In the genomic region with DNA sequence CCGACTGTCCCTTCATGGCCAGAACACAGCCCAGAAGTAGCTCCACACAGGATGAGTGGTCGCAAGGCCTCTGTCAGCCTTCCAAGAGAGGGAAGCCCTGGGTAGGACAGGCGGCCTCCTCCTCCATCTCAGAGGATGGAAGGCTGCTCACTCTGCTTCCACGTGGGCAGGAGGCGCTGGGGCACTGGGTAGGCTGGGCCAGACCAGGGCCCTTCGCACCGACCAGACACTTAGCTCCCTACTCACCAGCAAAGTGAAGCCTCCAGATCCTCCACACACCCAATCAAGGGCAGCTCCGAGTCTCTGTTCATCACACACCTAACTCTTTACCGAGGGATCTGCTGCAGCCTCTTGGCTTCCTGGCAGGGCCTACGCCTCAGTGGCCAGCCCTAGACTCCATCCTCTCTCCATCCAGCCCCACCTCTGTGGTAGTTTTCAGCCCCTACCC, we compare ENCODE assay signal across 16 cellular contexts.
"Had no signal": no experiment of that assay in that cellular context is flagged by ENCODE, and none has a peak within 500 bp of the region (broad histone marks: within the 10 kb centered on the region; RNA-seq: fewer than 3 reads in every experiment).

No MANE protein-coding gene starts in this region.

- H3K9me3 ChIP-seq: ovary, tibial artery had no signal

- H3K36me3 ChIP-seq: ovary, tibial artery had no signal

- H3K27me3 ChIP-seq: ovary, tibial artery had no signal

- FAIRE-seq: astrocyte had no signal

- H3K27ac Mint-ChIP-seq: activated CD8-positive, alpha-beta T cell treated with anti-CD3 and anti-CD28 coated beads for 36 hours; activated T-cell treated with anti-CD3 and anti-CD28 coated beads, Interleukin-2, amount 50 U/mL, for 72 hours; effector memory CD8-positive, alpha-beta T cell; memory B cell had no signal

- ATAC-seq: activated CD8-positive, alpha-beta T cell treated with anti-CD3 and anti-CD28 coated beads for 36 hours; activated naive CD8-positive, alpha-beta T cell treated with anti-CD3 and anti-CD28 coated beads, Interleukin-2, amount 50 U/mL, for 24 hours; activated T-cell treated with anti-CD3 and anti-CD28 coated beads, Interleukin-2, amount 50 U/mL, for 72 hours; effector memory CD8-positive, alpha-beta T cell; left colon had no signal

- H3K27me3 Mint-ChIP-seq: activated CD8-positive, alpha-beta T cell treated with anti-CD3 and anti-CD28 coated beads for 36 hours; activated naive CD8-positive, alpha-beta T cell treated with anti-CD3 and anti-CD28 coated beads, Interleukin-2, amount 50 U/mL, for 24 hours; effector memory CD8-positive, alpha-beta T cell; memory B cell had no signal

- H3K27ac ChIP-seq: ovary, tibial artery had no signal

- H3K9me3 Mint-ChIP-seq: activated CD8-positive, alpha-beta T cell treated with anti-CD3 and anti-CD28 coated beads for 36 hours; activated naive CD8-positive, alpha-beta T cell treated with anti-CD3 and anti-CD28 coated beads, Interleukin-2, amount 50 U/mL, for 24 hours; activated T-cell treated with anti-CD3 and anti-CD28 coated beads, Interleukin-2, amount 50 U/mL, for 72 hours; effector memory CD8-positive, alpha-beta T cell; memory B cell; nephron progenitor cell had no signal

- H3K4me3 ChIP-seq: ovary, tibial artery had no signal

- H3K4me3 Mint-ChIP-seq: activated CD8-positive, alpha-beta T cell treated with anti-CD3 and anti-CD28 coated beads for 36 hours; activated naive CD8-positive, alpha-beta T cell treated with anti-CD3 and anti-CD28 coated beads, Interleukin-2, amount 50 U/mL, for 24 hours; activated T-cell treated with anti-CD3 and anti-CD28 coated beads, Interleukin-2, amount 50 U/mL, for 72 hours; effector memory CD8-positive, alpha-beta T cell; memory B cell; nephron progenitor cell had no signal

- H3K4me1 Mint-ChIP-seq: activated naive CD8-positive, alpha-beta T cell treated with anti-CD3 and anti-CD28 coated beads, Interleukin-2, amount 50 U/mL, for 24 hours had no signal

- DNase-seq: activated CD8-positive, alpha-beta memory T cell treated with anti-CD3 and anti-CD28 coated beads, Interleukin-2, amount 50 U/mL, for 4 hours; activated CD8-positive, alpha-beta T cell treated with anti-CD3 and anti-CD28 coated beads for 36 hours; activated naive CD8-positive, alpha-beta T cell treated with anti-CD3 and anti-CD28 coated beads, Interleukin-2, amount 50 U/mL, for 24 hours; activated T-cell treated with anti-CD3 and anti-CD28 coated beads, Interleukin-2, amount 50 U/mL, for 72 hours; caudate nucleus; cortex of kidney; effector memory CD8-positive, alpha-beta T cell; erythroblast; hypothalamus; left colon; nephron progenitor cell; T-helper 9 cell had no signal
